Comparison of ENCODE assay signal across 36 cellular contexts in the genomic region with DNA sequence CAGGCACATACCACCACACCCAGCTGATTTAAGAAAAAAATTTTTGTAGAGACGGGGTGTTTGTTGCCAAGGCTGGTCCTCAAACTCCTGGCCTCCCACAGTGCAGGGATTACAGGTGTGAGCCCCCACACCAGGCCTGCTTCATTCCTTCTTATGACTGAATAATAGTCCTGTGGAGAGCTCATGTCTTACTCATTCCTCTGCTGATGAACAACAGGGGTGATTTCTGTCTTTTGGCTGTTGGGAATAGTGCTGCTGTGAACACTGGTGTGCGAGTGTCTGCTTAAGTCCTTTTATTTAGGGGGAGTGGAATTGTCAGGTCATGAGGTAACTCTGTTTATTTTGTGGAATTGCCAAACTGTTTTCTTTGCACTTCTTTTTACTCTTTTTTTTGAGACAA. TPM values are rescaled to one million over a fixed set of nuclear protein-coding genes. Genes with fewer than 3 reads are reported as not detected.
"Had no signal": no experiment of that assay in that cellular context is flagged by ENCODE, and none has a peak within 500 bp of the region (broad histone marks: within the 10 kb centered on the region; RNA-seq: fewer than 3 reads in every experiment).

No MANE protein-coding gene starts in this region.

- H3K4me1 ChIP-seq: Peyer's patch, SJSA1 had no signal

- H3K4me2 ChIP-seq: KMS-11, SK-N-SH had no signal

- ATAC-seq: activated naive CD4-positive, alpha-beta T cell treated with anti-CD3 and anti-CD28 coated beads, Interleukin-2, amount 50 U/mL, for 72 hours; activated T-cell treated with anti-CD3 and anti-CD28 coated beads, Interleukin-2, amount 50 U/mL, for 4 hours; PC-3; T-cell; WTC11 had no signal

- H3K36me3 ChIP-seq: adrenal gland, Peyer's patch, SJSA1 had no signal

- H3K9me3 ChIP-seq: adrenal gland, Peyer's patch, SJSA1, SK-N-SH had no signal

- H3K4me1 Mint-ChIP-seq: brain, WTC11 had no signal

- DNase-seq: activated CD4-positive, alpha-beta memory T cell treated with anti-CD3 and anti-CD28 coated beads for 36 hours; activated CD4-positive, alpha-beta T cell treated with anti-CD3 and anti-CD28 coated beads for 4 hours; activated CD4-positive, alpha-beta T cell treated with anti-CD3 and anti-CD28 coated beads, Interleukin-2, amount 50 U/mL, for 1 hour; activated CD4-positive, CD25-positive, alpha-beta regulatory T cell treated with anti-CD3 and anti-CD28 coated beads, Interleukin-2, amount 50 U/mL, for 72 hours; activated CD8-positive, alpha-beta memory T cell treated with anti-CD3 and anti-CD28 coated beads, Interleukin-2, amount 50 U/mL, for 4 hours; activated gamma-delta T cell treated with Interleukin-2 at 50 U/mL for 16 hours; activated naive CD4-positive, alpha-beta T cell treated with anti-CD3 and anti-CD28 coated beads for 36 hours; activated T-cell treated with anti-CD3 and anti-CD28 coated beads for 4 hours; activated T-cell treated with anti-CD3 and anti-CD28 coated beads, Interleukin-2, amount 50 U/mL, for 4 hours; adrenal gland; caudate nucleus; MM.1S; MV-4-11; NCI-H1092; NCI-H1436 treated with DMSO at 0.1 percent for 48 hours; NCI-H1694 treated with DMSO at 0.1 percent for 48 hours; NCI-H2029; NCI-H345; NCI-H524 treated with DMSO at 0.1 percent for 48 hours; PC-3; Peyer's patch; RPMI8226; SHP77 treated with DMSO at 0.1 percent for 48 hours; SK-N-SH; T-cell; T-helper 2 cell; T-helper 9 cell had no signal

- H3K9ac ChIP-seq: KMS-11, SK-N-SH had no signal

- H3K27ac ChIP-seq: KMS-11, Peyer's patch, SJSA1 had no signal

- H3K27me3 ChIP-seq: adrenal gland, Peyer's patch, SJSA1 had no signal

- H3K27me3 Mint-ChIP-seq: activated CD4-positive, alpha-beta memory T cell treated with anti-CD3 and anti-CD28 coated beads for 36 hours; brain had no signal

- H3K4me3 ChIP-seq: adrenal gland, Peyer's patch, SJSA1 had no signal

- H3K27ac Mint-ChIP-seq: activated CD4-positive, alpha-beta memory T cell treated with anti-CD3 and anti-CD28 coated beads for 36 hours; activated naive CD4-positive, alpha-beta T cell treated with anti-CD3 and anti-CD28 coated beads for 36 hours; activated naive CD4-positive, alpha-beta T cell treated with anti-CD3 and anti-CD28 coated beads, Interleukin-2, amount 50 U/mL, for 72 hours; activated T-helper 1 cell treated with anti-CD3 and anti-CD28 coated beads, Interleukin-12 subunit alpha, Interleukin-12 subunit beta, Interleukin-2, Interleukin-4 antibody, amounts not matched to agents 30 ng/mL and 10 ng/mL and 1 ng/mL, durations not matched to agents 14 hours and 24 hours and 36 hours; brain; T-cell; WTC11 had no signal

- H3K9me3 Mint-ChIP-seq: activated CD4-positive, alpha-beta memory T cell treated with anti-CD3 and anti-CD28 coated beads for 36 hours; activated naive CD4-positive, alpha-beta T cell treated with anti-CD3 and anti-CD28 coated beads for 36 hours; activated naive CD4-positive, alpha-beta T cell treated with anti-CD3 and anti-CD28 coated beads, Interleukin-2, amount 50 U/mL, for 72 hours; activated T-cell treated with anti-CD3 and anti-CD28 coated beads, Interleukin-2, amount 50 U/mL, for 4 hours; activated T-helper 1 cell treated with anti-CD3 and anti-CD28 coated beads, Interleukin-12 subunit alpha, Interleukin-12 subunit beta, Interleukin-2, Interleukin-4 antibody, amounts not matched to agents 30 ng/mL and 10 ng/mL and 1 ng/mL, durations not matched to agents 14 hours and 24 hours and 36 hours; brain; T-cell; WTC11 had no signal

- H3K36me3 Mint-ChIP-seq: activated CD4-positive, alpha-beta memory T cell treated with anti-CD3 and anti-CD28 coated beads for 36 hours; activated naive CD4-positive, alpha-beta T cell treated with anti-CD3 and anti-CD28 coated beads, Interleukin-2, amount 50 U/mL, for 72 hours; brain; T-cell; WTC11 had no signal

- H3K4me3 Mint-ChIP-seq: activated CD4-positive, alpha-beta memory T cell treated with anti-CD3 and anti-CD28 coated beads for 36 hours; activated naive CD4-positive, alpha-beta T cell treated with anti-CD3 and anti-CD28 coated beads for 36 hours; activated T-cell treated with anti-CD3 and anti-CD28 coated beads, Interleukin-2, amount 50 U/mL, for 4 hours; activated T-helper 1 cell treated with anti-CD3 and anti-CD28 coated beads, Interleukin-12 subunit alpha, Interleukin-12 subunit beta, Interleukin-2, Interleukin-4 antibody, amounts not matched to agents 30 ng/mL and 10 ng/mL and 1 ng/mL, durations not matched to agents 14 hours and 24 hours and 36 hours; brain; T-cell; WTC11 had no signal

RNA-seq across cellular contexts. Expression of a gene that starts 2.7 kb away (rescaled TPM):
- total RNA-seq: activated CD4-positive, alpha-beta memory T cell treated with anti-CD3 and anti-CD28 coated beads for 36 hours; activated naive CD4-positive, alpha-beta T cell treated with anti-CD3 and anti-CD28 coated beads for 36 hours; activated naive CD4-positive, alpha-beta T cell treated with anti-CD3 and anti-CD28 coated beads, Interleukin-2, amount 50 U/mL, for 72 hours; activated T-helper 1 cell treated with anti-CD3 and anti-CD28 coated beads, Interleukin-12 subunit alpha, Interleukin-12 subunit beta, Interleukin-2, Interleukin-4 antibody, amounts not matched to agents 30 ng/mL and 10 ng/mL and 1 ng/mL, durations not matched to agents 14 hours and 24 hours and 36 hours; bronchial epithelial cell; LHCN-M2; NCI-H460; PC-3; Peyer's patch; SJSA1 had no signal
- polyA plus RNA-seq: SK-N-SH had no signal

RNA-seq across cellular contexts. Expression of a gene that starts 9.2 kb away (rescaled TPM):
- total RNA-seq: activated CD4-positive, alpha-beta memory T cell treated with anti-CD3 and anti-CD28 coated beads for 36 hours; activated naive CD4-positive, alpha-beta T cell treated with anti-CD3 and anti-CD28 coated beads for 36 hours; activated naive CD4-positive, alpha-beta T cell treated with anti-CD3 and anti-CD28 coated beads, Interleukin-2, amount 50 U/mL, for 72 hours; activated T-helper 1 cell treated with anti-CD3 and anti-CD28 coated beads, Interleukin-12 subunit alpha, Interleukin-12 subunit beta, Interleukin-2, Interleukin-4 antibody, amounts not matched to agents 30 ng/mL and 10 ng/mL and 1 ng/mL, durations not matched to agents 14 hours and 24 hours and 36 hours; bronchial epithelial cell; LHCN-M2; NCI-H460; PC-3; Peyer's patch; SJSA1 had no signal
- polyA plus RNA-seq: SK-N-SH had no signal
